1 cellular context compared by ENCODE assay signal in genomic region chr19:52715901-52716300, GRCh38.
TF ChIP-seq lines count a peak whose summit lies in the region.

No MANE protein-coding gene starts in this region.

TF ChIP-seq in endothelial cell of umbilical vein, 7 proteins besides CTCF, POLR2A, EP300 and RAD21:
- TF ChIP-seq FOS (IDR thresholded peaks at IDR 0.05; ENCODE audit: borderline replicate concordance, insufficient read depth, low read length) (peak; percentile 69), GATA2 (IDR thresholded peaks at IDR 0.05; ENCODE audit: insufficient read depth, insufficient read length, low read depth, low read length) (peak; percentile 95), JUN (IDR thresholded peaks at IDR 0.05; ENCODE audit: borderline replicate concordance, insufficient read depth, insufficient read length, low read depth) (peak; percentile 53)
